1 cellular context compared by ENCODE assay signal in genomic region chr16:88773812-88774291, GRCh38.
A peak's percentile ranks its signal among the peaks of the same experiment; 100 is the strongest.
TF ChIP-seq lines count a peak whose summit lies in the region.

No MANE protein-coding gene starts in this region.

TF ChIP-seq in K562, 482 proteins besides CTCF, POLR2A, EP300 and RAD21 (continued from another document and continues in another):
- TF ChIP-seq SAFB2 (IDR thresholded peaks at IDR 0.05; ENCODE audit: borderline replicate concordance, low read depth, low read length, severe bottlenecking) (no peak), CTBP1 (IDR thresholded peaks at IDR 0.05; ENCODE audit: borderline replicate concordance) (peak; percentile 98), MITF (IDR thresholded peaks at IDR 0.05) (peak; percentile 97), TCFL5 (CRISPR knock-in tag; conservative IDR thresholded peaks at IDR 0.05) (no peak), SIX5 (IDR thresholded peaks at IDR 0.05; ENCODE audit: borderline replicate concordance in 1 of 2, insufficient read depth in 1 of 2, low read depth in 1 of 2, low read length in 2 of 2) (no peak), RNF219 (CRISPR knock-in tag; IDR thresholded peaks at IDR 0.05) (no peak), ZNF140 (CRISPR knock-in tag; IDR thresholded peaks at IDR 0.05) (no peak), PHF20 (IDR thresholded peaks at IDR 0.05; ENCODE audit: partially characterized antibody) (no peak), VEZF1 (CRISPR knock-in tag; IDR thresholded peaks at IDR 0.05) (peak; percentile 93), MECOM (CRISPR knock-in tag; IDR thresholded peaks at IDR 0.05) (no peak), NR3C1 (CRISPR knock-in tag; IDR thresholded peaks at IDR 0.05) (no peak), AFF1 (IDR thresholded peaks at IDR 0.05; ENCODE audit: low read depth in 1 of 2, partially characterized antibody in 2 of 2) (no peak), ZNF76 (CRISPR knock-in tag; IDR thresholded peaks at IDR 0.05; ENCODE audit: borderline replicate concordance) (0 out of 2 replicates have a peak, but pooled peaks have one; percentile 68), ZNF408 (CRISPR knock-in tag; IDR thresholded peaks at IDR 0.05; ENCODE audit: low read depth) (no peak), ZNF23 (CRISPR knock-in tag; IDR thresholded peaks at IDR 0.05) (no peak), BRCA1 (IDR thresholded peaks at IDR 0.05) (no peak), BRCA1 (CRISPR knock-in tag; IDR thresholded peaks at IDR 0.05) (no peak), HNRNPH1 (optimal IDR thresholded peaks at IDR 0.05; ENCODE audit: low read depth, low read length) (no peak), NFRKB (IDR thresholded peaks at IDR 0.05; ENCODE audit: low read depth) (no peak), TEAD2 (tag; IDR thresholded peaks at IDR 0.05) (no peak), HBP1 (CRISPR knock-in tag; IDR thresholded peaks at IDR 0.05) (peak; percentile 93), FOXA3 (CRISPR knock-in tag; conservative IDR thresholded peaks at IDR 0.05 in 1 of 2, IDR thresholded peaks at IDR 0.05 in 1 of 2) (no peak), ZNF175 (CRISPR knock-in tag; IDR thresholded peaks at IDR 0.05; ENCODE audit: low read depth) (no peak; the same call in 1 of the 2 replicates), ZNF780A (CRISPR knock-in tag; IDR thresholded peaks at IDR 0.05) (no peak), DNMT1 (IDR thresholded peaks at IDR 0.05) (peak; percentile 93; the same call in 1 of the 2 replicates), SIN3B (IDR thresholded peaks at IDR 0.05; ENCODE audit: low read depth) (no peak), ZNF253 (CRISPR knock-in tag; conservative IDR thresholded peaks at IDR 0.05) (no peak), DEAF1 (CRISPR knock-in tag; IDR thresholded peaks at IDR 0.05) (no peak), MAFF (IDR thresholded peaks at IDR 0.05; ENCODE audit: low read length) (no peak), HMGXB4 (CRISPR knock-in tag; IDR thresholded peaks at IDR 0.05) (no peak), IFI16 (CRISPR knock-in tag; IDR thresholded peaks at IDR 0.05) (no peak), TARDBP (IDR thresholded peaks at IDR 0.05) (peak; percentile 91), NR0B1 (IDR thresholded peaks at IDR 0.05; ENCODE audit: partially characterized antibody) (no peak), HSF4 (CRISPR knock-in tag; IDR thresholded peaks at IDR 0.05; ENCODE audit: borderline replicate concordance) (no peak), ZFX (CRISPR knock-in tag; IDR thresholded peaks at IDR 0.05) (no peak; the same call in none of the 2 replicates), GTF3C2 (IDR thresholded peaks at IDR 0.05; ENCODE audit: borderline replicate concordance, extremely low read depth, insufficient read length) (no peak), ZNF143 (CRISPR knock-in tag; IDR thresholded peaks at IDR 0.05) (no peak), FOXP1 (CRISPR knock-in tag; IDR thresholded peaks at IDR 0.05) (no peak), IRF9 (tag; IDR thresholded peaks at IDR 0.05) (no peak), MLX (CRISPR knock-in tag; conservative IDR thresholded peaks at IDR 0.05) (0 out of 4 replicates have a peak, but pooled peaks of 1 of the 2 experiments have one; percentile 46), NR2C1 (IDR thresholded peaks at IDR 0.05) (no peak), NR2C1 (tag; IDR thresholded peaks at IDR 0.05) (peak; percentile 74), POLR3A (IDR thresholded peaks at IDR 0.05; ENCODE audit: borderline replicate concordance, extremely low read depth, insufficient read depth, insufficient read length) (no peak), ARID1B (IDR thresholded peaks at IDR 0.05) (peak; percentile 98)
